Comparison of ENCODE assay signal across 19 cellular contexts in genomic region chr17:82835766-82836512, GRCh38. TPM values are rescaled to one million over a fixed set of nuclear protein-coding genes. Genes with fewer than 3 reads are reported as not detected.
DNase-seq lines count a peak whose midpoint lies in the region; ATAC-seq, FAIRE-seq and TF ChIP-seq lines count a peak whose summit lies in the region.
"Had no signal": no experiment of that assay in that cellular context is flagged by ENCODE, and none has a peak within 500 bp of the region (broad histone marks: within the 10 kb centered on the region; RNA-seq: fewer than 3 reads in every experiment).

No MANE protein-coding gene starts in this region.

- no peak for TF ChIP-seq CTCF in esophagus squamous epithelium (IDR thresholded peaks at IDR 0.05)
- no peak for TF ChIP-seq CTCF in sigmoid colon (IDR thresholded peaks at IDR 0.05)
- no peak for TF ChIP-seq CTCF in D721Med (IDR thresholded peaks at IDR 0.05; ENCODE audit: insufficient read depth, missing control alignments)

- H3K27me3 ChIP-seq in H7 (ENCODE audit: control insufficient read depth, insufficient read depth, low read length) (no peaks in the 10 kb centered on the region), esophagus squamous epithelium (no peaks in the 10 kb centered on the region), sigmoid colon (no peaks in the 10 kb centered on the region)
- H3K27me3 ChIP-seq: left lung had no signal

- TF ChIP-seq EP300 in sigmoid colon (IDR thresholded peaks at IDR 0.05): no peak

- no peak for FAIRE-seq in D721Med (lab: Jason Lieb, UNC)
- FAIRE-seq: GM12892 had no signal

- WGBS in esophagus squamous epithelium, 2 donors: 47 to 62% methylated on average over 17 to 21 of the region's 28 CpGs
- WGBS in sigmoid colon, 2 donors: 93 to 94% methylated on average over 28 of the region's 28 CpGs

- H3K36me3 ChIP-seq in H7 (replicated peaks; ENCODE audit: control insufficient read depth, insufficient read depth, low read length) (peaks cover 2% of the 10 kb centered on the region), esophagus squamous epithelium (peaks cover 3 to 50% (median 16%) of the 10 kb centered on the region in 3 donors), sigmoid colon (no peaks in the 10 kb centered on the region)

- H3K4me3 ChIP-seq in H7 (ENCODE audit: insufficient read depth, low read depth, low read length) (no peak overlapping the region), esophagus squamous epithelium (peak overlapping the region; percentile 10 to 48 (median 27)), sigmoid colon (no peak overlapping the region)
- H3K4me3 ChIP-seq: left lung, SK-N-MC had no signal

- DNase-seq in H7 (peak; percentile 60), NCI-H510A treated with DMSO at 0.1 percent for 48 hours (lab: John Stamatoyannopoulos, UW) (peak; percentile 74), esophagus squamous epithelium (lab: John Stamatoyannopoulos, UW) (no peak), sigmoid colon (peak; percentile 49), UCSD-AML1 (lab: John Stamatoyannopoulos, UW; ENCODE audit: unreplicated experiment) (no peak), D721Med (ENCODE audit: insufficient read length, low spot score) (no peak)
- DNase-seq in activated effector memory CD4-positive, alpha-beta T cell treated with Interleukin-2 at 50 U/mL for 16 hours: no peak
- DNase-seq: AML-193; anterior cingulate cortex; effector memory CD4-positive, alpha-beta T cell; head of caudate nucleus; left lung; stimulated activated CD4-positive, alpha-beta T cell treated with anti-CD3 and anti-CD28 coated beads, Interleukin-1b, Interleukin-23, amount 100 ng/mL, for 48 hours had no signal

- no peak for TF ChIP-seq POLR2A in esophagus squamous epithelium (IDR thresholded peaks at IDR 0.05)
- no peak for TF ChIP-seq POLR2A in sigmoid colon (IDR thresholded peaks at IDR 0.05)

- H3K4me1 ChIP-seq in esophagus squamous epithelium (peaks cover 3 to 64% (median 7%) of the 10 kb centered on the region in 3 donors), sigmoid colon (no peaks in the 10 kb centered on the region)

- peak overlapping the region; percentile 88 to 93 (median 90) for H3K27ac ChIP-seq in esophagus squamous epithelium
- peak overlapping the region in 1 of 4 donors; percentile 5 for H3K27ac ChIP-seq in sigmoid colon
- H3K27ac ChIP-seq: left lung, SK-N-MC had no signal

- ATAC-seq in GM21786 (IDR thresholded peaks at IDR 0.05; ENCODE audit: unreplicated experiment): no peak
- ATAC-seq: left lung; stimulated activated memory B cell treated with anti-CD40 and anti-IgM and Interleukin-4, amounts not matched to agents 10 μg/mL and 1 μg/mL and 100 μg/mL, for 72 hours had no signal

- H3K9me3 ChIP-seq in esophagus squamous epithelium (no peaks in the 10 kb centered on the region), sigmoid colon (no peaks in the 10 kb centered on the region)
- H3K9me3 ChIP-seq: left lung had no signal

- intact Hi-C loops in esophagus squamous epithelium (cut with DNase I) (loop anchor here (5.0 kb wide), 2 partner anchors 41 to 44 kb away; no protein-coding TSS in a partner anchor), sigmoid colon (cut with DNase I) (no loop called here)

RNA-seq across cellular contexts. Expression of gene ZNF750, which starts 3.9 kb away (rescaled TPM):
- total RNA-seq in H7 (2014; rRNA removed; shearing (Covaris generic)): not detected in 2 replicates
- 100 to 1,000 TPM in 2 of 4 donors, 10 to 100 TPM in 2; 55.4 to 253 (median 96.8) TPM for total RNA-seq in esophagus squamous epithelium
- not detected for total RNA-seq in sigmoid colon
- polyA plus RNA-seq in sigmoid colon: under 1 TPM in 1 of 3 donors, not detected in 2; 0.01 TPM
- total RNA-seq: Daoy, osteocyte had no signal

Comparison
In these comparisons a context has a peak if more than half of its experiments do, and no peak if none do; other contexts are left out.
1. DNase-seq: peak in H7 (single experiment), NCI-H510A treated with DMSO at 0.1 percent for 48 hours (single experiment) and sigmoid colon (single experiment); none in esophagus squamous epithelium (single experiment), activated effector memory CD4-positive, alpha-beta T cell treated with Interleukin-2 at 50 U/mL for 16 hours (single experiment), UCSD-AML1 (single experiment) and D721Med (single experiment).
2. H3K4me3 ChIP-seq: peak in esophagus squamous epithelium (4 of 4); none in H7 (single experiment) and sigmoid colon (0 of 4).
3. RNA of gene ZNF750, which starts 3.9 kb away (total RNA-seq): 55.4 to 253 TPM in esophagus squamous epithelium; not detected in H7 and not detected in sigmoid colon; every median in the first group is over 10 times any median in the second.